In genomic region chr6:4820704-4821276, GRCh38 we compare ENCODE assay signal across 20 cellular contexts. TPM values are rescaled to one million over a fixed set of nuclear protein-coding genes. Genes with fewer than 3 reads are reported as not detected.
DNase-seq lines count a peak whose midpoint lies in the region; ATAC-seq and TF ChIP-seq lines count a peak whose summit lies in the region.
"Had no signal": no experiment of that assay in that cellular context is flagged by ENCODE, and none has a peak within 500 bp of the region (broad histone marks: within the 10 kb centered on the region; RNA-seq: fewer than 3 reads in every experiment).

No MANE protein-coding gene starts in this region.

- no peaks in the 10 kb centered on the region for H3F3A ChIP-seq in smooth muscle cell (ENCODE audit: low read depth)

- peaks cover 5 to 6% of the 10 kb centered on the region in 2 donors for H3K36me3 Mint-ChIP-seq in activated T-cell treated with anti-CD3 and anti-CD28 coated beads, Interleukin-2, amount 50 U/mL, for 72 hours (ENCODE audit: insufficient read depth in 2 of 2)

- no peak overlapping the region for H3K4me3 Mint-ChIP-seq in activated T-cell treated with anti-CD3 and anti-CD28 coated beads, Interleukin-2, amount 50 U/mL, for 72 hours
- H3K4me3 Mint-ChIP-seq: activated B cell treated with CpG ODN at 0.5 μM for 24 hours; neural crest cell; T-helper 2 cell treated with Interferon-gamma antibody and Interleukin-4, amounts not matched to agents 5 μg/mL and 100 μg/mL, for 36 hours had no signal

- H3K4me1 ChIP-seq in smooth muscle cell (ENCODE audit: low read depth): no peaks in the 10 kb centered on the region
- peaks cover 0 to 11% of the 10 kb centered on the region in 2 donors for H3K4me1 ChIP-seq in ascending aorta
- H3K4me1 ChIP-seq: left lung, prostate gland had no signal

- DNase-seq in activated T-cell treated with anti-CD3 and anti-CD28 coated beads, Interleukin-2, amount 50 U/mL, for 72 hours: peak; percentile 19 to 23
- DNase-seq in activated T-cell treated with anti-CD3 and anti-CD28 coated beads, Interleukin-2, amount 50 U/mL, for 48 hours: no peak
- DNase-seq in HCEC 1CT (peak; percentile 71), smooth muscle cell (lab: John Stamatoyannopoulos, UW; ENCODE audit: unreplicated experiment) (no peak), ascending aorta (ENCODE audit: low spot score in 2 of 2) (no peak), NCI-H1092 treated with DMSO at 0.1 percent for 48 hours (lab: John Stamatoyannopoulos, UW) (no peak)
- no peak for DNase-seq in activated CD8-positive, alpha-beta memory T cell treated with anti-CD3 and anti-CD28 coated beads, Interleukin-2, amount 50 U/mL, for 4 hours
- DNase-seq: activated B cell treated with CpG ODN at 0.5 μM for 24 hours; activated naive CD4-positive, alpha-beta T cell; DND-41; Kasumi-1; left lung; NCI-H1105 treated with DMSO at 0.1 percent for 48 hours; spleen had no signal

- H3K9me3 ChIP-seq in smooth muscle cell (replicated peaks; ENCODE audit: low read depth) (no peaks in the 10 kb centered on the region), ascending aorta (peaks cover 0 to 10% of the 10 kb centered on the region in 2 donors)
- H3K9me3 ChIP-seq: prostate gland, thoracic aorta had no signal

- TF ChIP-seq CTCF in smooth muscle cell (IDR thresholded peaks at IDR 0.05; ENCODE audit: borderline replicate concordance, insufficient read depth, poor library complexity, severe bottlenecking) (no peak), ascending aorta (IDR thresholded peaks at IDR 0.05) (no peak)

- ATAC-seq in activated T-cell treated with anti-CD3 and anti-CD28 coated beads, Interleukin-2, amount 50 U/mL, for 72 hours (replicated peaks in 1 of 2): peak; percentile 84 to 91
- peak; percentile 26 for ATAC-seq in esophagus mucosa
- ATAC-seq: HCT116, left lung had no signal

- H3K9ac ChIP-seq in smooth muscle cell (ENCODE audit: low read depth): no peak overlapping the region

- no peak overlapping the region for H3K4me2 ChIP-seq in smooth muscle cell

- intact Hi-C loops in ascending aorta (cut with DNase I): no loop called here

- peaks cover 99% of the 10 kb centered on the region for H4K20me1 ChIP-seq in smooth muscle cell (ENCODE audit: low read depth)

- WGBS in smooth muscle cell (ENCODE audit: low lambda C conversion rate): 63% methylated on average over 5 of the region's 5 CpGs

- H2AFZ ChIP-seq in smooth muscle cell (ENCODE audit: low read depth): no peak overlapping the region

- H3K27ac Mint-ChIP-seq in activated T-cell treated with anti-CD3 and anti-CD28 coated beads, Interleukin-2, amount 50 U/mL, for 72 hours: no peak overlapping the region
- H3K27ac Mint-ChIP-seq: activated B cell treated with CpG ODN at 0.5 μM for 24 hours; T-helper 2 cell treated with Interferon-gamma antibody and Interleukin-4, amounts not matched to agents 5 μg/mL and 100 μg/mL, for 36 hours had no signal

- H3K9me3 Mint-ChIP-seq in activated T-cell treated with anti-CD3 and anti-CD28 coated beads, Interleukin-2, amount 50 U/mL, for 72 hours: peaks cover 4 to 7% of the 10 kb centered on the region in 2 donors

- H3K4me1 Mint-ChIP-seq in activated T-cell treated with anti-CD3 and anti-CD28 coated beads, Interleukin-2, amount 50 U/mL, for 72 hours (ENCODE audit: low read depth): peaks cover 40% of the 10 kb centered on the region
- H3K4me1 Mint-ChIP-seq: neural crest cell had no signal

- H3K36me3 ChIP-seq in smooth muscle cell (ENCODE audit: low read depth): no peaks in the 10 kb centered on the region
- H3K36me3 ChIP-seq in ascending aorta: no peaks in the 10 kb centered on the region
- H3K36me3 ChIP-seq: left lung, prostate gland, spleen, thoracic aorta had no signal

- H3K27ac ChIP-seq in smooth muscle cell (ENCODE audit: low read depth) (peak overlapping the region; percentile 11), ascending aorta (no peak overlapping the region)
- H3K27ac ChIP-seq: left lung, prostate gland, spleen, thoracic aorta had no signal

- no peak overlapping the region for H3K4me3 ChIP-seq in smooth muscle cell
- no peak overlapping the region for H3K4me3 ChIP-seq in ascending aorta
- H3K4me3 ChIP-seq: left lung, prostate gland, spleen, thoracic aorta had no signal

- no peaks in the 10 kb centered on the region for H3K27me3 Mint-ChIP-seq in activated T-cell treated with anti-CD3 and anti-CD28 coated beads, Interleukin-2, amount 50 U/mL, for 72 hours (ENCODE audit: low read depth)
- H3K27me3 Mint-ChIP-seq: activated B cell treated with CpG ODN at 0.5 μM for 24 hours had no signal

- peaks cover 100% of the 10 kb centered on the region for H3K79me2 ChIP-seq in smooth muscle cell (ENCODE audit: low read depth)

- H3K27me3 ChIP-seq in smooth muscle cell (ENCODE audit: low read depth) (no peaks in the 10 kb centered on the region), ascending aorta (no peaks in the 10 kb centered on the region)
- H3K27me3 ChIP-seq: left lung, spleen had no signal

RNA-seq across cellular contexts. Expression of gene CDYL, which starts 44.6 kb away (rescaled TPM):
- 10 to 100 TPM; 39.2 to 40.8 TPM for total RNA-seq in activated T-cell treated with anti-CD3 and anti-CD28 coated beads, Interleukin-2, amount 50 U/mL, for 72 hours
- total RNA-seq in esophagus mucosa: 31.0 TPM
- total RNA-seq in smooth muscle cell: 34.5 and 49.9 TPM in 2 replicates
- 28.7 and 37.2 TPM in 2 replicates for polyA plus RNA-seq in smooth muscle cell
- total RNA-seq in ascending aorta: 73.7 TPM

Comparison
In these comparisons a context has a peak if more than half of its experiments do, and no peak if none do; other contexts are left out.
1. DNase-seq: peak in activated T-cell treated with anti-CD3 and anti-CD28 coated beads, Interleukin-2, amount 50 U/mL, for 72 hours (2 of 2) and HCEC 1CT (single experiment); none in activated T-cell treated with anti-CD3 and anti-CD28 coated beads, Interleukin-2, amount 50 U/mL, for 48 hours (0 of 2), smooth muscle cell (single experiment), ascending aorta (0 of 2), NCI-H1092 treated with DMSO at 0.1 percent for 48 hours (single experiment) and activated CD8-positive, alpha-beta memory T cell treated with anti-CD3 and anti-CD28 coated beads, Interleukin-2, amount 50 U/mL, for 4 hours (single experiment).